9 cellular contexts compared by ENCODE assay signal in genomic region chr1:30697977-30698376, GRCh38. TPM values are rescaled to one million over a fixed set of nuclear protein-coding genes. Genes with fewer than 3 reads are reported as not detected.
DNase-seq lines count a peak whose midpoint lies in the region; ATAC-seq and TF ChIP-seq lines count a peak whose summit lies in the region.
"Had no signal": no experiment of that assay in that cellular context is flagged by ENCODE, and none has a peak within 500 bp of the region (broad histone marks: within the 10 kb centered on the region; RNA-seq: fewer than 3 reads in every experiment).

No MANE protein-coding gene starts in this region.

- WGBS in gastroesophageal sphincter (ENCODE audit: low coverage in 1 of 2), 2 donors = no CpG with 5 or more reads among the region's 2 CpGs

- peak; percentile 55 for ATAC-seq in RWPE2 (ENCODE audit: low read depth)
- ATAC-seq in gastroesophageal sphincter = peak; percentile 4
- ATAC-seq in GM19395 (IDR thresholded peaks at IDR 0.05; ENCODE audit: unreplicated experiment) = no peak
- no peak for ATAC-seq in HG02763 (IDR thresholded peaks at IDR 0.05; ENCODE audit: unreplicated experiment)
- ATAC-seq in GM21529 (IDR thresholded peaks at IDR 0.05; ENCODE audit: unreplicated experiment) = no peak

- DNase-seq in A172 (ENCODE audit: low spot score) (peak; percentile 38), GM19238 (ENCODE audit: insufficient read length, low spot score) (peak; percentile 24), RWPE2 (ENCODE audit: low spot score) (no peak), activated gamma-delta T cell (lab: John Stamatoyannopoulos, UW) (no peak)

- TF ChIP-seq CTCF in RWPE2 (IDR thresholded peaks at IDR 0.05; ENCODE audit: poor library complexity, severe bottlenecking) = peak; percentile 23
- no peak for TF ChIP-seq CTCF in gastroesophageal sphincter (IDR thresholded peaks at IDR 0.05)

- no peaks in the 10 kb centered on the region for H3K9me3 ChIP-seq in RWPE2 (ENCODE audit: severe bottlenecking)
- no peaks in the 10 kb centered on the region for H3K9me3 ChIP-seq in gastroesophageal sphincter

- H3K27me3 ChIP-seq in RWPE2 (ENCODE audit: insufficient read depth, poor library complexity, severe bottlenecking) (no peaks in the 10 kb centered on the region), gastroesophageal sphincter (peaks cover 4% of the 10 kb centered on the region)

- TF ChIP-seq POLR2A in gastroesophageal sphincter (IDR thresholded peaks at IDR 0.05) = no peak

- TF ChIP-seq EP300 in gastroesophageal sphincter (IDR thresholded peaks at IDR 0.05) = no peak

- H3K4me3 ChIP-seq in RWPE2 (ENCODE audit: severe bottlenecking) = no peak overlapping the region
- H3K4me3 ChIP-seq in gastroesophageal sphincter = no peak overlapping the region

- H3K27ac ChIP-seq in RWPE2 (ENCODE audit: poor library complexity, severe bottlenecking) (no peak overlapping the region), gastroesophageal sphincter (peak overlapping the region in 3 of 4 donors; percentile 35 to 59 (median 47))
- H3K27ac ChIP-seq: VCaP had no signal

- H3K36me3 ChIP-seq in RWPE2 (ENCODE audit: low read depth) = no peaks in the 10 kb centered on the region
- no peaks in the 10 kb centered on the region for H3K36me3 ChIP-seq in gastroesophageal sphincter

- peaks cover 4% of the 10 kb centered on the region for H3K4me1 ChIP-seq in RWPE2 (ENCODE audit: insufficient read depth, poor library complexity, severe bottlenecking)
- H3K4me1 ChIP-seq in gastroesophageal sphincter = peaks cover 0 to 53% (median 6%) of the 10 kb centered on the region in 3 donors

RNA-seq across cellular contexts. Expression of gene MATN1, which starts 25.4 kb away (rescaled TPM):
- not detected in 2 replicates for total RNA-seq in A172 (2014; rRNA removed; shearing (Covaris generic))
- total RNA-seq in gastroesophageal sphincter = not detected

RNA-seq across cellular contexts. Expression of gene LAPTM5, which starts 59.6 kb away (rescaled TPM):
- total RNA-seq in A172 (2014; rRNA removed; shearing (Covaris generic)) = 0.12 TPM in 1 of 2 replicates, not detected in the other
- total RNA-seq in gastroesophageal sphincter = 10 to 100 TPM in 3 of 4 donors, 1 to 10 TPM in 1; 8.9 to 75.4 (median 40.4) TPM

Comparison
In these comparisons a context has a peak if more than half of its experiments do, and no peak if none do; other contexts are left out.
1. DNase-seq: peak in A172 (single experiment) and GM19238 (single experiment); none in RWPE2 (single experiment) and activated gamma-delta T cell (single experiment).
2. ATAC-seq: peak in RWPE2 (single experiment) and gastroesophageal sphincter (single experiment); none in GM19395 (single experiment), HG02763 (single experiment) and GM21529 (single experiment).